Comparison of ENCODE assay signal across 14 cellular contexts in genomic region chr1:51534447-51534846, GRCh38. TPM values are rescaled to one million over a fixed set of nuclear protein-coding genes. Genes with fewer than 3 reads are reported as not detected.
DNase-seq lines count a peak whose midpoint lies in the region; ATAC-seq, FAIRE-seq and TF ChIP-seq lines count a peak whose summit lies in the region.
"Had no signal": no experiment of that assay in that cellular context is flagged by ENCODE, and none has a peak within 500 bp of the region (broad histone marks: within the 10 kb centered on the region; RNA-seq: fewer than 3 reads in every experiment).

No MANE protein-coding gene starts in this region.

- ATAC-seq in HG03565 (IDR thresholded peaks at IDR 0.05; ENCODE audit: unreplicated experiment) = peak; percentile 43

- H4K20me1 ChIP-seq in mammary epithelial cell (ENCODE audit: insufficient read depth, low read length) (no peaks in the 10 kb centered on the region), smooth muscle cell (ENCODE audit: low read depth) (no peaks in the 10 kb centered on the region)

- POLR2A ChIA-PET in activated CD4-positive, alpha-beta T cell treated with anti-CD3 and anti-CD28 coated beads, Interleukin-2, amount 10 ng/mL, durations not matched to agents 7 days and 5 days (lab: Charles Lee) = no interaction called here

- CTCF ChIA-PET in activated CD4-positive, alpha-beta T cell treated with anti-CD3 and anti-CD28 coated beads, Interleukin-2, amount 10 ng/mL, durations not matched to agents 7 days and 5 days (lab: Charles Lee) = interaction anchor here (1.5 kb wide), 1 partner anchor 14 kb away, joined by 3 read pairs; no protein-coding TSS in a partner anchor
- CTCF ChIA-PET in mammary epithelial cell (lab: Charles Lee; ENCODE audit: low non-redundant PET) = interaction anchor here (0.6 kb wide), 1 partner anchor 196 kb away, joined by 3 read pairs; no protein-coding TSS in a partner anchor

- peak overlapping the region; percentile 6 for H3K27ac Mint-ChIP-seq in activated CD4-positive, alpha-beta T cell treated with anti-CD3 and anti-CD28 coated beads, Interleukin-2, amount 10 ng/mL, durations not matched to agents 7 days and 5 days
- no peak overlapping the region for H3K27ac Mint-ChIP-seq in mesothelial cell of epicardium
- H3K27ac Mint-ChIP-seq: T-helper 1 cell treated with Interleukin-12 subunit alpha and Interleukin-12 subunit beta and Interleukin-4 antibody, amounts not matched to agents 30 μg/mL and 1 μg/mL, for 36 hours had no signal

- peaks cover 5% of the 10 kb centered on the region for H3K4me1 ChIP-seq in mammary epithelial cell (ENCODE audit: insufficient read depth, low read length)
- H3K4me1 ChIP-seq in smooth muscle cell (ENCODE audit: low read depth) = no peaks in the 10 kb centered on the region

- H3K4me3 Mint-ChIP-seq in activated CD4-positive, alpha-beta T cell treated with anti-CD3 and anti-CD28 coated beads, Interleukin-2, amount 10 ng/mL, durations not matched to agents 7 days and 5 days = no peak overlapping the region
- H3K4me3 Mint-ChIP-seq in mesothelial cell of epicardium = no peak overlapping the region
- H3K4me3 Mint-ChIP-seq: T-helper 1 cell treated with Interleukin-12 subunit alpha and Interleukin-12 subunit beta and Interleukin-4 antibody, amounts not matched to agents 30 μg/mL and 1 μg/mL, for 36 hours had no signal

- H3K4me2 ChIP-seq in mammary epithelial cell (ENCODE audit: insufficient read depth, low read depth, low read length) = no peak overlapping the region
- H3K4me2 ChIP-seq in smooth muscle cell = no peak overlapping the region

- H2AFZ ChIP-seq in mammary epithelial cell (ENCODE audit: low read depth, low read length) = peak overlapping the region; percentile 49
- peak overlapping the region; percentile 81 for H2AFZ ChIP-seq in smooth muscle cell (ENCODE audit: low read depth)

- dilution Hi-C loops in mammary epithelial cell (cut with HindIII; ENCODE audit: low sequenced_read_pairs) = no loop called here

- DNase-seq in activated CD4-positive, alpha-beta T cell treated with anti-CD3 and anti-CD28 coated beads, Interleukin-2, amount 10 ng/mL, durations not matched to agents 7 days and 5 days = no peak
- no peak for DNase-seq in activated CD4-positive, alpha-beta T cell treated with anti-CD3 and anti-CD28 coated beads for 4 hours
- DNase-seq in mammary epithelial cell (no peak), smooth muscle cell (lab: John Stamatoyannopoulos, UW; ENCODE audit: unreplicated experiment) (no peak), kidney glomerular epithelial cell (lab: John Stamatoyannopoulos, UW) (no peak), D721Med (ENCODE audit: insufficient read length, low spot score) (no peak), mesothelial cell of epicardium (ENCODE audit: low spot score in 2 of 2, unreplicated experiment in 2 of 2) (no peak)
- DNase-seq: left lung, NCI-H1048, NCI-H82 had no signal

- no peaks in the 10 kb centered on the region for H3K27me3 Mint-ChIP-seq in activated CD4-positive, alpha-beta T cell treated with anti-CD3 and anti-CD28 coated beads, Interleukin-2, amount 10 ng/mL, durations not matched to agents 7 days and 5 days
- no peaks in the 10 kb centered on the region for H3K27me3 Mint-ChIP-seq in mesothelial cell of epicardium (ENCODE audit: low read depth)

- H3K36me3 ChIP-seq in mammary epithelial cell (ENCODE audit: insufficient read depth, low read length) (no peaks in the 10 kb centered on the region), smooth muscle cell (ENCODE audit: low read depth) (no peaks in the 10 kb centered on the region)
- H3K36me3 ChIP-seq: left lung had no signal

- H3K4me3 ChIP-seq in mammary epithelial cell (replicated peaks in 1 of 3; ENCODE audit: insufficient read depth in 1 of 3, low read depth in 2 of 3, low read length in 3 of 3) = no peak overlapping the region
- no peak overlapping the region for H3K4me3 ChIP-seq in smooth muscle cell
- H3K4me3 ChIP-seq: left lung, psoas muscle had no signal

- BruUV-seq in mammary epithelial cell (replicated peaks; lab: Mats Ljungman, UMichigan) = no TSS peak

- TF ChIP-seq CTCF in mammary epithelial cell (conservative IDR thresholded peaks at IDR 0.05 in 1 of 2, IDR thresholded peaks at IDR 0.05 in 1 of 2; ENCODE audit: extremely low read depth in 1 of 2, insufficient read depth in 1 of 2, low read depth in 1 of 2, low read length in 2 of 2) = no peak
- TF ChIP-seq CTCF in smooth muscle cell (IDR thresholded peaks at IDR 0.05; ENCODE audit: borderline replicate concordance, insufficient read depth, poor library complexity, severe bottlenecking) = no peak
- no peak for TF ChIP-seq CTCF in D721Med (IDR thresholded peaks at IDR 0.05; ENCODE audit: insufficient read depth, missing control alignments)
- no peak for TF ChIP-seq CTCF in mesothelial cell of epicardium (IDR thresholded peaks at IDR 0.05; ENCODE audit: unreplicated experiment)

- 43% methylated on average over 3 of the region's 3 CpGs for WGBS in mammary epithelial cell (ENCODE audit: low coverage, missing lambda C conversion rate)
- WGBS in smooth muscle cell (ENCODE audit: low lambda C conversion rate) = 69% methylated on average over 3 of the region's 3 CpGs

- in situ Hi-C loops in mammary epithelial cell (cut with MboI; ENCODE audit: low sequenced_read_pairs in 2 of 2) = no loop called here

- peaks cover 11% of the 10 kb centered on the region for H3K4me1 Mint-ChIP-seq in activated CD4-positive, alpha-beta T cell treated with anti-CD3 and anti-CD28 coated beads, Interleukin-2, amount 10 ng/mL, durations not matched to agents 7 days and 5 days
- H3K4me1 Mint-ChIP-seq in mesothelial cell of epicardium = peaks cover 8% of the 10 kb centered on the region

- H3K27ac ChIP-seq in mammary epithelial cell (ENCODE audit: insufficient read depth, low read depth, low read length) (no peak overlapping the region), smooth muscle cell (ENCODE audit: low read depth) (no peak overlapping the region)
- H3K27ac ChIP-seq: HL-60, left lung, psoas muscle had no signal

- intact Hi-C loops in mammary epithelial cell (cut with micrococcal nuclease) = loop anchor here (2.0 to 10.0 kb wide), 3 partner anchors 110 to 342 kb away; no protein-coding TSS in a partner anchor

- H3K9me3 Mint-ChIP-seq in activated CD4-positive, alpha-beta T cell treated with anti-CD3 and anti-CD28 coated beads, Interleukin-2, amount 10 ng/mL, durations not matched to agents 7 days and 5 days = no peaks in the 10 kb centered on the region
- peaks cover 7% of the 10 kb centered on the region for H3K9me3 Mint-ChIP-seq in mesothelial cell of epicardium
- H3K9me3 Mint-ChIP-seq: T-helper 1 cell treated with Interleukin-12 subunit alpha and Interleukin-12 subunit beta and Interleukin-4 antibody, amounts not matched to agents 30 μg/mL and 1 μg/mL, for 36 hours had no signal

- H3F3A ChIP-seq in smooth muscle cell (ENCODE audit: low read depth) = no peaks in the 10 kb centered on the region

- H3K9me3 ChIP-seq in mammary epithelial cell (replicated peaks; ENCODE audit: insufficient read depth, low read length) = peaks cover 2% of the 10 kb centered on the region
- H3K9me3 ChIP-seq in smooth muscle cell (replicated peaks; ENCODE audit: low read depth) = no peaks in the 10 kb centered on the region
- H3K9me3 ChIP-seq: left lung, psoas muscle had no signal

- H3K79me2 ChIP-seq in mammary epithelial cell (ENCODE audit: insufficient read depth, low read length) (no peaks in the 10 kb centered on the region), smooth muscle cell (ENCODE audit: low read depth) (no peaks in the 10 kb centered on the region)

- H3K9ac ChIP-seq in mammary epithelial cell (ENCODE audit: insufficient read depth, low read length) (no peak overlapping the region), smooth muscle cell (ENCODE audit: low read depth) (no peak overlapping the region)

- H3K36me3 Mint-ChIP-seq in activated CD4-positive, alpha-beta T cell treated with anti-CD3 and anti-CD28 coated beads, Interleukin-2, amount 10 ng/mL, durations not matched to agents 7 days and 5 days (ENCODE audit: low read depth) = no peaks in the 10 kb centered on the region
- no peaks in the 10 kb centered on the region for H3K36me3 Mint-ChIP-seq in mesothelial cell of epicardium

- H3K27me3 ChIP-seq in mammary epithelial cell (ENCODE audit: insufficient read depth, low read length) = no peaks in the 10 kb centered on the region
- H3K27me3 ChIP-seq in smooth muscle cell (ENCODE audit: low read depth) = no peaks in the 10 kb centered on the region
- H3K27me3 ChIP-seq: left lung had no signal

- FAIRE-seq in D721Med (lab: Jason Lieb, UNC) = no peak

RNA-seq across cellular contexts. Expression of gene EPS15, which starts 15.4 kb away (rescaled TPM):
- 10 to 100 TPM; 53.9 to 58.8 TPM for total RNA-seq in activated CD4-positive, alpha-beta T cell treated with anti-CD3 and anti-CD28 coated beads, Interleukin-2, amount 10 ng/mL, durations not matched to agents 7 days and 5 days
- total RNA-seq in mammary epithelial cell = 10 to 100 TPM; 48.0 to 52.3 TPM
- 23.1 TPM for polyA plus RNA-seq in mammary epithelial cell
- polyA minus RNA-seq in mammary epithelial cell = 57.7 TPM
- total RNA-seq in smooth muscle cell = 36.6 and 54.3 TPM in 2 replicates
- polyA plus RNA-seq in smooth muscle cell = 9.0 and 12.2 TPM in 2 replicates
- total RNA-seq in mesothelial cell of epicardium = 50.3 to 53.4 TPM (median 52.5 TPM) in 3 replicates
